In the genomic region with DNA sequence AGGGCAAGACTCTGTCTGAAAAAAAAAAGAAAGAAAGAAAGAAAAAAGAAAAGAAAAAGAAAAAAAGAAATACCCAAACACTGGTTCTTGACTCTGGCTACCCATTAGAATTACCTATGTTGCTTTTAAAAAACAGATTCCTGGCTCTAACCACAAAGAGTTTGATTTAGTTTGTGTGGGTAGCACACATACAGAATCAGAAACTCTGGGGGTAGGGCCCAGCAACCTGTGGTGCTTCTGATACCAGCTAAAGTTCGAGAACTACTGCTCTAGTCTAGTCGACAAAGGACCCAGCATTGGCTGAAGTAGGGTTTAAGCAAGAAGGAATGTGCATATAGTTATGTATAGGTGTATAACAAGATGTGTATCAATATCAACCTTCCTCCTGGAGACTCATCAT, we compare ENCODE assay signal across 19 cellular contexts.
"Had no signal": no experiment of that assay in that cellular context is flagged by ENCODE, and none has a peak within 500 bp of the region (broad histone marks: within the 10 kb centered on the region; RNA-seq: fewer than 3 reads in every experiment).

No MANE protein-coding gene starts in this region.

- H3K27ac ChIP-seq: ascending aorta, breast epithelium, tibial nerve, WERI-Rb-1 had no signal

- FAIRE-seq: frontal cortex had no signal

- H3K4me3 ChIP-seq: ascending aorta, breast epithelium, tibial nerve had no signal

- DNase-seq: activated CD4-positive, alpha-beta memory T cell treated with anti-CD3 and anti-CD28 coated beads, Interleukin-2, amount 10 ng/mL, durations not matched to agents 7 days and 5 days; activated CD4-positive, alpha-beta T cell treated with anti-CD3 and anti-CD28 coated beads for 36 hours; activated naive CD4-positive, alpha-beta T cell treated with anti-CD3 and anti-CD28 coated beads, Interleukin-2, amount 10 ng/mL, durations not matched to agents 7 days and 5 days; activated T-cell treated with anti-CD3 and anti-CD28 coated beads, Interleukin-2, amount 50 U/mL, for 24 hours; cerebellar nuclear complex; head of caudate nucleus; kidney glomerular epithelial cell; left ventricle myocardium superior; mesendoderm; stimulated activated CD4-positive, alpha-beta T cell treated with anti-CD3 and anti-CD28 coated beads, Interleukin-12 subunit alpha, Interleukin-12 subunit beta, amount 100 ng/mL, for 4 hours; stimulated activated CD4-positive, alpha-beta T cell treated with anti-CD3 and anti-CD28 coated beads, Interleukin-2, amount 100 ng/mL, for 48 hours; stimulated activated naive CD4-positive, alpha-beta T cell treated with Interleukin-2 at 50 U/mL for 16 hours; substantia nigra; WERI-Rb-1 had no signal

- H3K27me3 ChIP-seq: ascending aorta, breast epithelium, tibial nerve had no signal

- H3K9me3 ChIP-seq: ascending aorta, breast epithelium, tibial nerve had no signal

- H3K36me3 ChIP-seq: ascending aorta, breast epithelium, tibial nerve, WERI-Rb-1 had no signal

- H3K4me1 ChIP-seq: ascending aorta, breast epithelium, tibial nerve had no signal

- ATAC-seq: activated CD4-positive, alpha-beta T cell treated with anti-CD3 and anti-CD28 coated beads for 36 hours; left ventricle myocardium superior; natural killer cell treated with Interleukin-12 subunit alpha and Interleukin-12 subunit beta and Interleukin-15 and Interleukin-18, amount 100 ng/mL, for 72 hours had no signal
